Comparison of ENCODE assay signal across 1 cellular context in the genomic region with DNA sequence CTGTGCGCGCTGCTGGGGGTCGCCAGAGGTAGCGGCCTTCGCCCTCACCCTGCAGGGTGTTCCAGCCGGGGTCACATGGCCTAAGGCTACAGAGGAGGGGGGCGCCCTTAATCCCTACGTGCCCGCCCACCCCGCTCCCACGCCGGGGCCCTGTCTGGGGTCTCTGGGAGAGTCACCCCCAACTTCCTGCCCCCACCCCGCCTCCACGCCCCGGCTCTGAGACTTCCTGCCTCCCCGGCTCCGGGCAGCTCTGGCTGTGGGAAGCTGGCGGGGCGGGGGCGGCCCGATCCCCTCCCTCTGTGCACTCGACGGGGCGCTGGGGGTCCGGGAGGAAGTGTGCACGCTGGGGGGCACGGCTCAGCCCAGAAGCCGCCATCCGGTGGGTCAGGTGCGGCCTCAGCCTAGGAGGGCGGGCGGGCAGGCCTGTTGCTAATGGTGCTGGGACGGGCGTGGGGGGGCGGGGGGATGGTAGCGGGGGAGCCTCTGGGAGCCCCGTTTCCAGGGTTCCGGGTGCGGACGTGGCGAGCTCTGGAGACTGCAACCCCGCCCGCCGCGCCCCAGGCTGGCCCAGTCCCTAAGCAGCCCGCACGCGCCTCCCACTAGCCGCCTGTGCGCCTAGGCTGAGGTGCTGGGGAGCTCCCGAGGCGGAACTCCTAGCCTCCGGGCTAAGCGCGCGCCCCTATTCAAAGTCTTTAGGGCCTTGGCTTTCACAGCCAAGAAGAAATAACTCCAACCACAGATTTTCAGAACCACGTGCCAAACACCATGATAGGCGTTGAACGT.
TF ChIP-seq lines count a peak whose summit lies in the region.

No MANE protein-coding gene starts in this region.

TF ChIP-seq in HepG2, 621 proteins besides CTCF, POLR2A, EP300 and RAD21 (continued from another document and continues in another):
- TF ChIP-seq, protein P1, sequence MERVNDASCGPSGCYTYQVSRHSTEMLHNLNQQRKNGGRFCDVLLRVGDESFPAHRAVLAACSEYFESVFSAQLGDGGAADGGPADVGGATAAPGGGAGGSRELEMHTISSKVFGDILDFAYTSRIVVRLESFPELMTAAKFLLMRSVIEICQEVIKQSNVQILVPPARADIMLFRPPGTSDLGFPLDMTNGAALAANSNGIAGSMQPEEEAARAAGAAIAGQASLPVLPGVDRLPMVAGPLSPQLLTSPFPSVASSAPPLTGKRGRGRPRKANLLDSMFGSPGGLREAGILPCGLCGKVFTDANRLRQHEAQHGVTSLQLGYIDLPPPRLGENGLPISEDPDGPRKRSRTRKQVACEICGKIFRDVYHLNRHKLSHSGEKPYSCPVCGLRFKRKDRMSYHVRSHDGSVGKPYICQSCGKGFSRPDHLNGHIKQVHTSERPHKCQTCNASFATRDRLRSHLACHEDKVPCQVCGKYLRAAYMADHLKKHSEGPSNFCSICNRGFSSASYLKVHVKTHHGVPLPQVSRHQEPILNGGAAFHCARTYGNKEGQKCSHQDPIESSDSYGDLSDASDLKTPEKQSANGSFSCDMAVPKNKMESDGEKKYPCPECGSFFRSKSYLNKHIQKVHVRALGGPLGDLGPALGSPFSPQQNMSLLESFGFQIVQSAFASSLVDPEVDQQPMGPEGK (CRISPR knock-in tag; IDR thresholded peaks at IDR 0.05), result peak; percentile 7; the same call in 1 of the 2 replicates
- TF ChIP-seq SP140L (CRISPR knock-in tag; IDR thresholded peaks at IDR 0.05; ENCODE audit: borderline replicate concordance), result no peak
- TF ChIP-seq, protein P2, sequence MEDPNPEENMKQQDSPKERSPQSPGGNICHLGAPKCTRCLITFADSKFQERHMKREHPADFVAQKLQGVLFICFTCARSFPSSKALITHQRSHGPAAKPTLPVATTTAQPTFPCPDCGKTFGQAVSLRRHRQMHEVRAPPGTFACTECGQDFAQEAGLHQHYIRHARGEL (CRISPR knock-in tag; IDR thresholded peaks at IDR 0.05), result no peak
- no peak for TF ChIP-seq PHF8 (CRISPR knock-in tag; IDR thresholded peaks at IDR 0.05)
- no peak for TF ChIP-seq RCOR2 (CRISPR knock-in tag; IDR thresholded peaks at IDR 0.05)
- no peak for TF ChIP-seq ATF3 (CRISPR knock-in tag; IDR thresholded peaks at IDR 0.05)
- no peak for TF ChIP-seq TFAP4 (IDR thresholded peaks at IDR 0.05; ENCODE audit: borderline replicate concordance, low read depth)
- TF ChIP-seq, protein P3, sequence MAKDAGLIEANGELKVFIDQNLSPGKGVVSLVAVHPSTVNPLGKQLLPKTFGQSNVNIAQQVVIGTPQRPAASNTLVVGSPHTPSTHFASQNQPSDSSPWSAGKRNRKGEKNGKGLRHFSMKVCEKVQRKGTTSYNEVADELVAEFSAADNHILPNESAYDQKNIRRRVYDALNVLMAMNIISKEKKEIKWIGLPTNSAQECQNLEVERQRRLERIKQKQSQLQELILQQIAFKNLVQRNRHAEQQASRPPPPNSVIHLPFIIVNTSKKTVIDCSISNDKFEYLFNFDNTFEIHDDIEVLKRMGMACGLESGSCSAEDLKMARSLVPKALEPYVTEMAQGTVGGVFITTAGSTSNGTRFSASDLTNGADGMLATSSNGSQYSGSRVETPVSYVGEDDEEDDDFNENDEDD (CRISPR knock-in tag; IDR thresholded peaks at IDR 0.05; ENCODE audit: borderline replicate concordance), result no peak
- TF ChIP-seq MTF2 (CRISPR knock-in tag; IDR thresholded peaks at IDR 0.05; ENCODE audit: borderline replicate concordance), result no peak
- TF ChIP-seq, protein P4, sequence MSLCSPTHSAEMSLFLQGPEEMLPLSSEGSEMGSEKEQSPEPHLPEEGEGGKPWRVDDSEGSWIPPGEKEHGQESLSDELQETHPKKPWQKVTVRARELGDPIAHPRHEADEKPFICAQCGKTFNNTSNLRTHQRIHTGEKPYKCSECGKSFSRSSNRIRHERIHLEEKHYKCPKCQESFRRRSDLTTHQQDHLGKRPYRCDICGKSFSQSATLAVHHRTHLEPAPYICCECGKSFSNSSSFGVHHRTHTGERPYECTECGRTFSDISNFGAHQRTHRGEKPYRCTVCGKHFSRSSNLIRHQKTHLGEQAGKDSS (CRISPR knock-in tag; IDR thresholded peaks at IDR 0.05; ENCODE audit: borderline replicate concordance, low read depth), result no peak
- TF ChIP-seq ZNF225 (CRISPR knock-in tag; IDR thresholded peaks at IDR 0.05), result no peak
- TF ChIP-seq ZNF234 (CRISPR knock-in tag; conservative IDR thresholded peaks at IDR 0.05), result no peak
- TF ChIP-seq NFYB (CRISPR knock-in tag; IDR thresholded peaks at IDR 0.05), result no peak
- TF ChIP-seq SKI (IDR thresholded peaks at IDR 0.05; ENCODE audit: partially characterized antibody), result no peak
- TF ChIP-seq ZNF280D (CRISPR knock-in tag; IDR thresholded peaks at IDR 0.05), result no peak
- no peak for TF ChIP-seq DMTF1 (CRISPR knock-in tag; IDR thresholded peaks at IDR 0.05)
- TF ChIP-seq MXD3 (CRISPR knock-in tag; IDR thresholded peaks at IDR 0.05), result no peak
- no peak for TF ChIP-seq CEBPZ (IDR thresholded peaks at IDR 0.05; ENCODE audit: low read length)
- no peak for TF ChIP-seq KLF15 (CRISPR knock-in tag; IDR thresholded peaks at IDR 0.05; ENCODE audit: borderline replicate concordance)
- TF ChIP-seq, protein P5, sequence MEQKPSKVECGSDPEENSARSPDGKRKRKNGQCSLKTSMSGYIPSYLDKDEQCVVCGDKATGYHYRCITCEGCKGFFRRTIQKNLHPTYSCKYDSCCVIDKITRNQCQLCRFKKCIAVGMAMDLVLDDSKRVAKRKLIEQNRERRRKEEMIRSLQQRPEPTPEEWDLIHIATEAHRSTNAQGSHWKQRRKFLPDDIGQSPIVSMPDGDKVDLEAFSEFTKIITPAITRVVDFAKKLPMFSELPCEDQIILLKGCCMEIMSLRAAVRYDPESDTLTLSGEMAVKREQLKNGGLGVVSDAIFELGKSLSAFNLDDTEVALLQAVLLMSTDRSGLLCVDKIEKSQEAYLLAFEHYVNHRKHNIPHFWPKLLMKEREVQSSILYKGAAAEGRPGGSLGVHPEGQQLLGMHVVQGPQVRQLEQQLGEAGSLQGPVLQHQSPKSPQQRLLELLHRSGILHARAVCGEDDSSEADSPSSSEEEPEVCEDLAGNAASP (CRISPR knock-in tag; IDR thresholded peaks at IDR 0.05; ENCODE audit: borderline replicate concordance), result no peak
- no peak for TF ChIP-seq AGO1 (IDR thresholded peaks at IDR 0.05; ENCODE audit: low read depth, low read length, poor library complexity, severe bottlenecking)
- no peak for TF ChIP-seq ZNF337 (CRISPR knock-in tag; IDR thresholded peaks at IDR 0.05; ENCODE audit: borderline replicate concordance, low read depth)
- TF ChIP-seq ARNT (IDR thresholded peaks at IDR 0.05), result no peak
- no peak for TF ChIP-seq TCF7L2 (IDR thresholded peaks at IDR 0.05; ENCODE audit: low read depth, low read length)
- TF ChIP-seq, protein P6, sequence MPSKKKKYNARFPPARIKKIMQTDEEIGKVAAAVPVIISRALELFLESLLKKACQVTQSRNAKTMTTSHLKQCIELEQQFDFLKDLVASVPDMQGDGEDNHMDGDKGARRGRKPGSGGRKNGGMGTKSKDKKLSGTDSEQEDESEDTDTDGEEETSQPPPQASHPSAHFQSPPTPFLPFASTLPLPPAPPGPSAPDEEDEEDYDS (CRISPR knock-in tag; IDR thresholded peaks at IDR 0.05), result no peak
- no peak for TF ChIP-seq HOXA3 (CRISPR knock-in tag; IDR thresholded peaks at IDR 0.05)
- TF ChIP-seq, protein P7, sequence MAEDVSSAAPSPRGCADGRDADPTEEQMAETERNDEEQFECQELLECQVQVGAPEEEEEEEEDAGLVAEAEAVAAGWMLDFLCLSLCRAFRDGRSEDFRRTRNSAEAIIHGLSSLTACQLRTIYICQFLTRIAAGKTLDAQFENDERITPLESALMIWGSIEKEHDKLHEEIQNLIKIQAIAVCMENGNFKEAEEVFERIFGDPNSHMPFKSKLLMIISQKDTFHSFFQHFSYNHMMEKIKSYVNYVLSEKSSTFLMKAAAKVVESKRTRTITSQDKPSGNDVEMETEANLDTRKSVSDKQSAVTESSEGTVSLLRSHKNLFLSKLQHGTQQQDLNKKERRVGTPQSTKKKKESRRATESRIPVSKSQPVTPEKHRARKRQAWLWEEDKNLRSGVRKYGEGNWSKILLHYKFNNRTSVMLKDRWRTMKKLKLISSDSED (CRISPR knock-in tag; IDR thresholded peaks at IDR 0.05), result no peak
